Comparison of ENCODE assay signal across 8 cellular contexts in genomic region chr9:114908104-114908621, GRCh38. TPM values are rescaled to one million over a fixed set of nuclear protein-coding genes. Genes with fewer than 3 reads are reported as not detected.
A peak's percentile ranks its signal among the peaks of the same experiment; 100 is the strongest.
DNase-seq lines count a peak whose midpoint lies in the region; ATAC-seq, FAIRE-seq and TF ChIP-seq lines count a peak whose summit lies in the region.

No MANE protein-coding gene starts in this region.

- H3K27ac ChIP-seq in RWPE1 (peak overlapping the region; percentile 61), tibial artery (no peak overlapping the region)

- no peaks in the 10 kb centered on the region for H3K9me3 ChIP-seq in tibial artery

- peak overlapping the region; percentile 21 to 77 (median 49) for H3K4me3 Mint-ChIP-seq in immature natural killer cell

- H3K4me1 Mint-ChIP-seq in immature natural killer cell: peaks cover 40 to 50% of the 10 kb centered on the region in 2 donors

- peak overlapping the region; percentile 3 to 90 (median 82) for H3K27ac Mint-ChIP-seq in immature natural killer cell

- peaks cover 0 to 6% (median 3%) of the 10 kb centered on the region in 3 donors for H3K36me3 Mint-ChIP-seq in immature natural killer cell

- no peaks in the 10 kb centered on the region for H3K4me1 ChIP-seq in tibial artery

- H3K27me3 Mint-ChIP-seq in immature natural killer cell (ENCODE audit: low read depth in 3 of 3): peaks cover 0 to 2% (median 0%) of the 10 kb centered on the region in 3 donors

- CTCF ChIA-PET in RWPE1 (lab: Yijun Ruan, JAX): interaction anchor here (0.6 to 3.6 kb wide), 14 partner anchors 25 to 316 kb away, joined by 3 to 29 read pairs (median 4); partner anchors contain the start of genes TEX48 and TNFSF15

- H3K4me3 ChIP-seq in tibial artery: no peak overlapping the region

- H3K9me3 Mint-ChIP-seq in immature natural killer cell: no peaks in the 10 kb centered on the region

- no peak for FAIRE-seq in HTR-8/SVneo (lab: Jason Lieb, UNC)

- ATAC-seq in GM18498 (IDR thresholded peaks at IDR 0.05; ENCODE audit: unreplicated experiment): peak; percentile 74

- no peaks in the 10 kb centered on the region for H3K36me3 ChIP-seq in tibial artery

- no peaks in the 10 kb centered on the region for H3K27me3 ChIP-seq in tibial artery

- intact Hi-C loops in tibial artery (cut with DNase I; ENCODE audit: low total_unique reads): loop anchor here (5.0 kb wide), 1 partner anchor 104 kb away; no protein-coding TSS in a partner anchor

- no peak for TF ChIP-seq CTCF in RWPE1 (conservative IDR thresholded peaks at IDR 0.05; ENCODE audit: low read depth)
- no peak for TF ChIP-seq CTCF in tibial artery (IDR thresholded peaks at IDR 0.05)

- in situ Hi-C loops in G401 (cut with HindIII; ENCODE audit: low sequenced_read_pairs): no loop called here

- POLR2A ChIA-PET in RWPE1 (lab: Yijun Ruan, JAX; ENCODE audit: low non-redundant PET): interaction anchor here (0.6 kb wide), 1 partner anchor 165 kb away, joined by 3 read pairs; no protein-coding TSS in a partner anchor

- DNase-seq in HTR-8/SVneo (ENCODE audit: insufficient read length, low spot score) (peak; percentile 54), RWPE1 (ENCODE audit: low spot score) (peak; percentile 97), immature natural killer cell (no peak), occipital lobe (lab: John Stamatoyannopoulos, UW) (no peak), G401 (ENCODE audit: low spot score) (no peak), tibial artery (no peak)
- no peak for DNase-seq in stimulated activated naive CD4-positive, alpha-beta T cell (lab: John Stamatoyannopoulos, UW)

RNA-seq across cellular contexts. Expression of gene TNFSF8, which starts 22.2 kb away (rescaled TPM):
- 10 to 100 TPM in 1 of 3 donors, 1 to 10 TPM in 2; 3.1 to 10.9 (median 6.0) TPM for polyA plus RNA-seq in immature natural killer cell
- 1.1 TPM for total RNA-seq in occipital lobe
- total RNA-seq in G401 (2014; rRNA removed; shearing (Covaris generic)): not detected in 2 replicates

Comparison
In these comparisons a context has a peak if more than half of its experiments do, and no peak if none do; other contexts are left out.
1. DNase-seq: peak in HTR-8/SVneo (single experiment) and RWPE1 (single experiment); none in immature natural killer cell (0 of 3), occipital lobe (single experiment), G401 (single experiment), tibial artery (0 of 2) and stimulated activated naive CD4-positive, alpha-beta T cell (0 of 6).